Comparison of ENCODE assay signal across 8 cellular contexts in the genomic region with DNA sequence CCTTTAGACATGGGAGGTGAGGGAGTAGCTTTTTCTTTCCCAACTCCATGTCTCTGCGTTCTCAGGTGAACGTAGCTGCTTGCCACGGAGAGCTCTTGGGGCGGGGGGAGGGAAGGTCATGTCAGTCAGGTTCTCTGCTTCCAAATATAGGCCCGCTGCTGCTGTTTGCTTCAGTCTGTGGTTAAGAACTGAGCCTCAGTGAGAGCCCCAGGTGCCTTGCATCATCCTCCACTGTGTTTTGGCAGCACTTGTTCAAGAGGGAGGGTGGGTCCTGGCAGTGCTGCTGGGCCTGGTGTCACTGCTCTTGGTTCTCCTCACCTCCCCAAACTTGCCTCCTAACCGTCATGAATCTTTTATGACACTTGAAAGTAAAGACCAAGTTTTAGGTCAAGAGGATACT. TPM values are rescaled to one million over a fixed set of nuclear protein-coding genes. Genes with fewer than 3 reads are reported as not detected.
DNase-seq lines count a peak whose midpoint lies in the region; ATAC-seq and TF ChIP-seq lines count a peak whose summit lies in the region.

No MANE protein-coding gene starts in this region.

- H3K4me2 ChIP-seq in Karpas-422 (ENCODE audit: low read depth, low read length, poor library complexity, severe bottlenecking) (no peak overlapping the region), hepatocyte (no peak overlapping the region)

- H3K27ac Mint-ChIP-seq in activated CD4-positive, alpha-beta memory T cell treated with anti-CD3 and anti-CD28 coated beads for 36 hours = peak overlapping the region; percentile 86

- ATAC-seq in HG03108 (IDR thresholded peaks at IDR 0.05; ENCODE audit: unreplicated experiment) (peak; percentile 84), esophagus mucosa (no peak)

- peak; percentile 35 for DNase-seq in GM19238 (ENCODE audit: insufficient read length, low spot score)
- peak; percentile 76 for DNase-seq in activated CD4-positive, alpha-beta memory T cell treated with anti-CD3 and anti-CD28 coated beads for 36 hours
- peak; percentile 61 to 64 for DNase-seq in stimulated activated CD4-positive, alpha-beta T cell treated with anti-CD3 and anti-CD28 coated beads, Interleukin-2, amount 100 ng/mL, for 24 hours
- DNase-seq in head of caudate nucleus = no peak
- no peak for DNase-seq in Karpas-422
- no peak for DNase-seq in hepatocyte (ENCODE audit: low spot score)

- H3K36me3 ChIP-seq in Karpas-422 (ENCODE audit: insufficient read depth, low read length) (peaks cover 2% of the 10 kb centered on the region; the same call in 1 of the 2 replicates), hepatocyte (replicated peaks; ENCODE audit: insufficient read depth, low read depth) (peaks cover 4% of the 10 kb centered on the region)

- intact Hi-C loops in activated CD4-positive, alpha-beta memory T cell treated with anti-CD3 and anti-CD28 coated beads for 36 hours (cut with micrococcal nuclease) = no loop called here
- intact Hi-C loops in head of caudate nucleus (cut with DNase I) = no loop called here

- no peaks in the 10 kb centered on the region for H3K9me2 ChIP-seq in Karpas-422 (replicated peaks; ENCODE audit: insufficient read depth, low read length)
- H3K9me2 ChIP-seq in hepatocyte (replicated peaks; ENCODE audit: insufficient read depth) = no peaks in the 10 kb centered on the region

- H3K9me3 ChIP-seq in Karpas-422 (ENCODE audit: low read length) = no peaks in the 10 kb centered on the region
- no peaks in the 10 kb centered on the region for H3K9me3 ChIP-seq in hepatocyte (ENCODE audit: low read depth)

- peak overlapping the region; percentile 35 for H3K4me3 Mint-ChIP-seq in activated CD4-positive, alpha-beta memory T cell treated with anti-CD3 and anti-CD28 coated beads for 36 hours

- H2AFZ ChIP-seq in Karpas-422 (ENCODE audit: low read length) (no peak overlapping the region), hepatocyte (no peak overlapping the region)

- H3K9me3 Mint-ChIP-seq in activated CD4-positive, alpha-beta memory T cell treated with anti-CD3 and anti-CD28 coated beads for 36 hours = no peaks in the 10 kb centered on the region

- no peak for TF ChIP-seq CTCF in hepatocyte (IDR thresholded peaks at IDR 0.05; ENCODE audit: poor library complexity)

- no peaks in the 10 kb centered on the region for H3K27me3 Mint-ChIP-seq in activated CD4-positive, alpha-beta memory T cell treated with anti-CD3 and anti-CD28 coated beads for 36 hours

- H3K27me3 ChIP-seq in Karpas-422 (ENCODE audit: low read length) = no peaks in the 10 kb centered on the region
- no peaks in the 10 kb centered on the region for H3K27me3 ChIP-seq in hepatocyte

- POLR2A ChIA-PET in activated CD4-positive, alpha-beta memory T cell treated with anti-CD3 and anti-CD28 coated beads for 36 hours (lab: Charles Lee) = interaction anchor here (0.6 to 2.8 kb wide), 6 partner anchors 42 to 466 kb away, joined by 3 to 10 read pairs (median 4); no protein-coding TSS in a partner anchor

- CTCF ChIA-PET in activated CD4-positive, alpha-beta memory T cell treated with anti-CD3 and anti-CD28 coated beads for 36 hours (lab: Charles Lee) = interaction anchor here (0.6 to 1.8 kb wide), 4 partner anchors 14 to 457 kb away, joined by 3 to 8 read pairs (median 4); no protein-coding TSS in a partner anchor

- H3K27ac ChIP-seq in Karpas-422 (ENCODE audit: low read length) = no peak overlapping the region
- H3K27ac ChIP-seq in hepatocyte = no peak overlapping the region

- H3K9ac ChIP-seq in Karpas-422 (ENCODE audit: low read length) = no peak overlapping the region

- H4K20me1 ChIP-seq in Karpas-422 (ENCODE audit: insufficient read depth, low read depth, low read length) = no peaks in the 10 kb centered on the region
- H4K20me1 ChIP-seq in hepatocyte (ENCODE audit: insufficient read depth, poor library complexity, severe bottlenecking) = no peaks in the 10 kb centered on the region

- 89% methylated on average over 6 of the region's 6 CpGs for WGBS in hepatocyte (ENCODE audit: low lambda C conversion rate, missing lambda C conversion rate)

- H3K4me1 ChIP-seq in Karpas-422 (ENCODE audit: low read length) = no peaks in the 10 kb centered on the region
- no peaks in the 10 kb centered on the region for H3K4me1 ChIP-seq in hepatocyte (ENCODE audit: insufficient read depth)

- H3K36me3 Mint-ChIP-seq in activated CD4-positive, alpha-beta memory T cell treated with anti-CD3 and anti-CD28 coated beads for 36 hours = peaks cover 18% of the 10 kb centered on the region

- H3K79me2 ChIP-seq in Karpas-422 (ENCODE audit: low read length) = no peaks in the 10 kb centered on the region
- H3K79me2 ChIP-seq in hepatocyte = no peaks in the 10 kb centered on the region

- peaks cover 39% of the 10 kb centered on the region for H3K4me1 Mint-ChIP-seq in activated CD4-positive, alpha-beta memory T cell treated with anti-CD3 and anti-CD28 coated beads for 36 hours (ENCODE audit: low read depth)

- H3K4me3 ChIP-seq in Karpas-422 (ENCODE audit: low read length) = no peak overlapping the region
- H3K4me3 ChIP-seq in hepatocyte = no peak overlapping the region

RNA-seq across cellular contexts. Expression of gene HADH, which starts 46.6 kb away (rescaled TPM):
- 10 to 100 TPM; 49.0 to 50.6 TPM for total RNA-seq in activated CD4-positive, alpha-beta memory T cell treated with anti-CD3 and anti-CD28 coated beads for 36 hours
- total RNA-seq in esophagus mucosa (32.8 TPM), hepatocyte (76.7 and 78.1 TPM in 2 replicates)
- total RNA-seq in Karpas-422 (2014; rRNA removed; shearing (Covaris generic); ENCODE audit: low replicate concordance) = 20.2 and 41.6 TPM in 2 replicates
- polyA plus RNA-seq in hepatocyte = 61.8 and 83.5 TPM in 2 replicates

Comparison
In these comparisons a context has a peak if more than half of its experiments do, and no peak if none do; other contexts are left out.
1. DNase-seq: peak in GM19238 (single experiment), activated CD4-positive, alpha-beta memory T cell treated with anti-CD3 and anti-CD28 coated beads for 36 hours (single experiment) and stimulated activated CD4-positive, alpha-beta T cell treated with anti-CD3 and anti-CD28 coated beads, Interleukin-2, amount 100 ng/mL, for 24 hours (2 of 2); none in head of caudate nucleus (0 of 42), Karpas-422 (single experiment) and hepatocyte (single experiment).